ENCODE assay signal across 9 cellular contexts in the genomic region with DNA sequence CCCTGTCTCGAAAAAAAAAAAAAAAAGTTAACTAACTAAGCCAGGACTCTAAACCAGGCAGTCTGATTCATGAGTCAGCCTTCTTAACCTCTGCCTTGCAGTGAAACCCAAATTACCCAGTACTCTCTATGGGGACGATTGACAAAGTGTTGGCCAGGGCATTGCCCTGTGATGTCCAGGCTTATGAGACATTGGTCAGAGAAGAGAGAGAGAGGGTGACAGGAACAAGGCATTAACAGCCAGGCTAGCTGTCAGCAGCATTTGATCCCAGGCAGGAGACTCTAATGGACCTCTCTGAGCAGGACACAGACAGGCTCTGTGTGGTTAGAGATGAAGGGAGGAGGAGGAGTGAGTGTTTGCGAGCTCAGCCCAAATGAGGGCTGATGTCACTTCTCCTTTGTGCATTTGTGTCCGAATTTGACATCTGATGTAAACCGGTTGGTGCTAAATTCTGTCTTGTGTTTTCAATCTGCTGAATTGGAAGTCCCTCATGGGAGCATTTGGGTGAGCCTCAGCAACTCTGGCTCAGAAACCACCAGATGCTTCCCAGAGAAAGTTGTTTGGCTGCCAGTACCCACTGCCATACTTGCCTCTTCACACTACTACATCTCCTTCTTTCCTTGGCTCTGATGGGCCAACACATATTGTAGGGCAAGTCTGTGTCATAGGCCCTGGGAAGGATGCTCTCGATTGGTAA. TPM values are rescaled to one million over a fixed set of nuclear protein-coding genes. Genes with fewer than 3 reads are reported as not detected.
DNase-seq lines count a peak whose midpoint lies in the region; ATAC-seq and TF ChIP-seq lines count a peak whose summit lies in the region.
"Had no signal": no experiment of that assay in that cellular context is flagged by ENCODE, and none has a peak within 500 bp of the region (broad histone marks: within the 10 kb centered on the region; RNA-seq: fewer than 3 reads in every experiment).

No MANE protein-coding gene starts in this region.

- peak; percentile 72 for DNase-seq in NCI-H2171 treated with DMSO at 0.1 percent for 48 hours (lab: John Stamatoyannopoulos, UW)
- DNase-seq in NCI-H2171 (lab: John Stamatoyannopoulos, UW): no peak
- DNase-seq in SJSA1 (ENCODE audit: low read depth in 1 of 2, low spot score in 2 of 2): peak; percentile 40 to 68
- no peak for DNase-seq in coronary artery (ENCODE audit: low spot score)
- peak in 1 of 3 donors; percentile 32 for DNase-seq in mucosa of descending colon
- no peak for DNase-seq in D341Med (ENCODE audit: low spot score)
- no peak for DNase-seq in HuH-7 (ENCODE audit: low spot score)

- H3K36me3 ChIP-seq in SJSA1: no peaks in the 10 kb centered on the region
- no peaks in the 10 kb centered on the region for H3K36me3 ChIP-seq in mucosa of descending colon (ENCODE audit: low read depth)

- TF ChIP-seq CTCF in coronary artery (IDR thresholded peaks at IDR 0.05) (no peak), mucosa of descending colon (IDR thresholded peaks at IDR 0.05) (no peak)

- intact Hi-C loops in mucosa of descending colon (cut with DNase I, micrococcal nuclease): no loop called here

- H3K4me1 ChIP-seq in SJSA1 (replicated peaks) (peaks cover 44% of the 10 kb centered on the region), mucosa of descending colon (ENCODE audit: low read depth) (peaks cover 21% of the 10 kb centered on the region)
- H3K4me1 ChIP-seq: A549 had no signal

- H3K27ac ChIP-seq in SJSA1 (peak overlapping the region; percentile 48; the same call in 1 of the 2 replicates), coronary artery (peak overlapping the region; percentile 78 to 82)
- H3K27ac ChIP-seq: A549 had no signal

- H3K4me3 ChIP-seq in SJSA1 (peak overlapping the region; percentile 4; the same call in 1 of the 2 replicates), coronary artery (peak overlapping the region; percentile 28), mucosa of descending colon (no peak overlapping the region)
- H3K4me3 ChIP-seq: A549 had no signal

- ATAC-seq in HG02973 (IDR thresholded peaks at IDR 0.05; ENCODE audit: unreplicated experiment) (peak; percentile 41), mucosa of descending colon (peak; percentile 64)

- H3K9me3 ChIP-seq in SJSA1 (replicated peaks): no peaks in the 10 kb centered on the region
- H3K9me3 ChIP-seq in mucosa of descending colon: no peaks in the 10 kb centered on the region

- no peaks in the 10 kb centered on the region for H3K27me3 ChIP-seq in SJSA1 (replicated peaks)

RNA-seq across cellular contexts. Expression of a gene that starts 4.3 kb away (rescaled TPM):
- 2.2 TPM in 1 of 2 replicates, not detected in the other for total RNA-seq in SJSA1 (2014; rRNA removed; shearing (Covaris generic))
- 1 to 10 TPM in 1 of 3 donors, under 1 TPM in 1, not detected in 1; 0.49 to 1.4 TPM for total RNA-seq in mucosa of descending colon

RNA-seq across cellular contexts. Expression of a gene that starts 15.8 kb away (rescaled TPM):
- 136 and 198 TPM in 2 replicates for total RNA-seq in SJSA1 (2014; rRNA removed; shearing (Covaris generic))
- 10 to 100 TPM; 52.0 to 67.5 (median 54.8) TPM for total RNA-seq in mucosa of descending colon

RNA-seq across cellular contexts. Expression of a gene that starts 48.8 kb away (rescaled TPM):
- 164 and 202 TPM in 2 replicates for total RNA-seq in SJSA1 (2014; rRNA removed; shearing (Covaris generic))
- total RNA-seq in mucosa of descending colon: 10 to 100 TPM in 1 of 3 donors, 1 to 10 TPM in 2; 3.9 to 58.4 (median 6.8) TPM

Comparison
In these comparisons a context has a peak if more than half of its experiments do, and no peak if none do; other contexts are left out.
1. DNase-seq: peak in NCI-H2171 treated with DMSO at 0.1 percent for 48 hours (single experiment) and SJSA1 (2 of 2); none in NCI-H2171 (single experiment), coronary artery (single experiment), D341Med (single experiment) and HuH-7 (single experiment).